2 cellular contexts compared by ENCODE assay signal in the genomic region with DNA sequence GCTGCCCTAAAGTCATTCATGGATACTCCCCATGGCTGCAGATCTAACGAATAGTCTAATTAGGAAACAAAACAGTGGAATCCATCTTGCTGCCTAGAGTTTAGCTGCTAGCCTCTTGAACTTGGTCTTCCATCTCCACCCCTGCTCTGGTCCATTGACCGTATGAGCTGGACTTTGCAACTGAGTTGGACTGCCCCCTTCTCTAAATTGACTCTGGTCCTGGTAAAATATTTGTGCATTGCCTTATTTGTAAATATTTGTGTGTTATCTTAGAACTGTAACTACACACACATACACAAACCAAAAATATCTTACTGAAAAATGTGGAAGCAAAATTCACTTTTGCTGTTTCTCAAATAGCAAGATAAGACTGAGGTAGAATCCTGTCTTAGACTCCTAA.
A peak's percentile ranks its signal among the peaks of the same experiment; 100 is the strongest.
TF ChIP-seq lines count a peak whose summit lies in the region.

No MANE protein-coding gene starts in this region.

TF ChIP-seq in HepG2, 621 proteins besides CTCF, POLR2A, EP300 and RAD21 (continued from another document and continues in another):
- TF ChIP-seq, protein P1, sequence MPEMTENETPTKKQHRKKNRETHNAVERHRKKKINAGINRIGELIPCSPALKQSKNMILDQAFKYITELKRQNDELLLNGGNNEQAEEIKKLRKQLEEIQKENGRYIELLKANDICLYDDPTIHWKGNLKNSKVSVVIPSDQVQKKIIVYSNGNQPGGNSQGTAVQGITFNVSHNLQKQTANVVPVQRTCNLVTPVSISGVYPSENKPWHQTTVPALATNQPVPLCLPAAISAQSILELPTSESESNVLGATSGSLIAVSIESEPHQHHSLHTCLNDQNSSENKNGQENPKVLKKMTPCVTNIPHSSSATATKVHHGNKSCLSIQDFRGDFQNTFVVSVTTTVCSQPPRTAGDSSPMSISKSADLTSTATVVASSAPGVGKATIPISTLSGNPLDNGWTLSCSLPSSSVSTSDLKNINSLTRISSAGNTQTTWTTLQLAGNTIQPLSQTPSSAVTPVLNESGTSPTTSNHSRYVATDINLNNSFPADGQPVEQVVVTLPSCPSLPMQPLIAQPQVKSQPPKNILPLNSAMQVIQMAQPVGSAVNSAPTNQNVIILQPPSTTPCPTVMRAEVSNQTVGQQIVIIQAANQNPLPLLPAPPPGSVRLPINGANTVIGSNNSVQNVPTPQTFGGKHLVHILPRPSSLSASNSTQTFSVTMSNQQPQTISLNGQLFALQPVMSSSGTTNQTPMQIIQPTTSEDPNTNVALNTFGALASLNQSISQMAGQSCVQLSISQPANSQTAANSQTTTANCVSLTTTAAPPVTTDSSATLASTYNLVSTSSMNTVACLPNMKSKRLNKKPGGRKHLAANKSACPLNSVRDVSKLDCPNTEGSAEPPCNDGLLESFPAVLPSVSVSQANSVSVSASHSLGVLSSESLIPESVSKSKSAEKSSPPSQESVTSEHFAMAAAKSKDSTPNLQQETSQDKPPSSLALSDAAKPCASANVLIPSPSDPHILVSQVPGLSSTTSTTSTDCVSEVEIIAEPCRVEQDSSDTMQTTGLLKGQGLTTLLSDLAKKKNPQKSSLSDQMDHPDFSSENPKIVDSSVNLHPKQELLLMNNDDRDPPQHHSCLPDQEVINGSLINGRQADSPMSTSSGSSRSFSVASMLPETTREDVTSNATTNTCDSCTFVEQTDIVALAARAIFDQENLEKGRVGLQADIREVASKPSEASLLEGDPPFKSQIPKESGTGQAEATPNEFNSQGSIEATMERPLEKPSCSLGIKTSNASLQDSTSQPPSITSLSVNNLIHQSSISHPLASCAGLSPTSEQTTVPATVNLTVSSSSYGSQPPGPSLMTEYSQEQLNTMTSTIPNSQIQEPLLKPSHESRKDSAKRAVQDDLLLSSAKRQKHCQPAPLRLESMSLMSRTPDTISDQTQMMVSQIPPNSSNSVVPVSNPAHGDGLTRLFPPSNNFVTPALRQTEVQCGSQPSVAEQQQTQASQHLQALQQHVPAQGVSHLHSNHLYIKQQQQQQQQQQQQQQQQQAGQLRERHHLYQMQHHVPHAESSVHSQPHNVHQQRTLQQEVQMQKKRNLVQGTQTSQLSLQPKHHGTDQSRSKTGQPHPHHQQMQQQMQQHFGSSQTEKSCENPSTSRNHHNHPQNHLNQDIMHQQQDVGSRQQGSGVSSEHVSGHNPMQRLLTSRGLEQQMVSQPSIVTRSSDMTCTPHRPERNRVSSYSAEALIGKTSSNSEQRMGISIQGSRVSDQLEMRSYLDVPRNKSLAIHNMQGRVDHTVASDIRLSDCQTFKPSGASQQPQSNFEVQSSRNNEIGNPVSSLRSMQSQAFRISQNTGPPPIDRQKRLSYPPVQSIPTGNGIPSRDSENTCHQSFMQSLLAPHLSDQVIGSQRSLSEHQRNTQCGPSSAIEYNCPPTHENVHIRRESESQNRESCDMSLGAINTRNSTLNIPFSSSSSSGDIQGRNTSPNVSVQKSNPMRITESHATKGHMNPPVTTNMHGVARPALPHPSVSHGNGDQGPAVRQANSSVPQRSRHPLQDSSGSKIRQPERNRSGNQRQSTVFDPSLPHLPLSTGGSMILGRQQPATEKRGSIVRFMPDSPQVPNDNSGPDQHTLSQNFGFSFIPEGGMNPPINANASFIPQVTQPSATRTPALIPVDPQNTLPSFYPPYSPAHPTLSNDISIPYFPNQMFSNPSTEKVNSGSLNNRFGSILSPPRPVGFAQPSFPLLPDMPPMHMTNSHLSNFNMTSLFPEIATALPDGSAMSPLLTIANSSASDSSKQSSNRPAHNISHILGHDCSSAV (CRISPR knock-in tag; IDR thresholded peaks at IDR 0.05; ENCODE audit: borderline replicate concordance): no peak
- TF ChIP-seq, protein P2, sequence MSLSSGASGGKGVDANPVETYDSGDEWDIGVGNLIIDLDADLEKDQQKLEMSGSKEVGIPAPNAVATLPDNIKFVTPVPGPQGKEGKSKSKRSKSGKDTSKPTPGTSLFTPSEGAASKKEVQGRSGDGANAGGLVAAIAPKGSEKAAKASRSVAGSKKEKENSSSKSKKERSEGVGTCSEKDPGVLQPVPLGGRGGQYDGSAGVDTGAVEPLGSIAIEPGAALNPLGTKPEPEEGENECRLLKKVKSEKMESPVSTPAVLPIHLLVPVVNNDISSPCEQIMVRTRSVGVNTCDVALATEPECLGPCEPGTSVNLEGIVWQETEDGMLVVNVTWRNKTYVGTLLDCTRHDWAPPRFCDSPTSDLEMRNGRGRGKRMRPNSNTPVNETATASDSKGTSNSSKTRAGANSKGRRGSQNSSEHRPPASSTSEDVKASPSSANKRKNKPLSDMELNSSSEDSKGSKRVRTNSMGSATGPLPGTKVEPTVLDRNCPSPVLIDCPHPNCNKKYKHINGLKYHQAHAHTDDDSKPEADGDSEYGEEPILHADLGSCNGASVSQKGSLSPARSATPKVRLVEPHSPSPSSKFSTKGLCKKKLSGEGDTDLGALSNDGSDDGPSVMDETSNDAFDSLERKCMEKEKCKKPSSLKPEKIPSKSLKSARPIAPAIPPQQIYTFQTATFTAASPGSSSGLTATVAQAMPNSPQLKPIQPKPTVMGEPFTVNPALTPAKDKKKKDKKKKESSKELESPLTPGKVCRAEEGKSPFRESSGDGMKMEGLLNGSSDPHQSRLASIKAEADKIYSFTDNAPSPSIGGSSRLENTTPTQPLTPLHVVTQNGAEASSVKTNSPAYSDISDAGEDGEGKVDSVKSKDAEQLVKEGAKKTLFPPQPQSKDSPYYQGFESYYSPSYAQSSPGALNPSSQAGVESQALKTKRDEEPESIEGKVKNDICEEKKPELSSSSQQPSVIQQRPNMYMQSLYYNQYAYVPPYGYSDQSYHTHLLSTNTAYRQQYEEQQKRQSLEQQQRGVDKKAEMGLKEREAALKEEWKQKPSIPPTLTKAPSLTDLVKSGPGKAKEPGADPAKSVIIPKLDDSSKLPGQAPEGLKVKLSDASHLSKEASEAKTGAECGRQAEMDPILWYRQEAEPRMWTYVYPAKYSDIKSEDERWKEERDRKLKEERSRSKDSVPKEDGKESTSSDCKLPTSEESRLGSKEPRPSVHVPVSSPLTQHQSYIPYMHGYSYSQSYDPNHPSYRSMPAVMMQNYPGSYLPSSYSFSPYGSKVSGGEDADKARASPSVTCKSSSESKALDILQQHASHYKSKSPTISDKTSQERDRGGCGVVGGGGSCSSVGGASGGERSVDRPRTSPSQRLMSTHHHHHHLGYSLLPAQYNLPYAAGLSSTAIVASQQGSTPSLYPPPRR (CRISPR knock-in tag; IDR thresholded peaks at IDR 0.05; ENCODE audit: borderline replicate concordance): peak; percentile 74; the same call in 1 of the 2 replicates
- peak; percentile 72 for TF ChIP-seq HDAC1 (CRISPR knock-in tag; IDR thresholded peaks at IDR 0.05)
- TF ChIP-seq AGO1 (IDR thresholded peaks at IDR 0.05; ENCODE audit: low read depth, low read length, poor library complexity, severe bottlenecking): no peak
- peak; percentile 32; the same call in 1 of the 2 replicates for TF ChIP-seq BCL6 (CRISPR knock-in tag; IDR thresholded peaks at IDR 0.05)
- TF ChIP-seq ZNF782 (CRISPR knock-in tag; IDR thresholded peaks at IDR 0.05; ENCODE audit: borderline replicate concordance): no peak

TF ChIP-seq in liver, 16 proteins besides CTCF, POLR2A, EP300 and RAD21 (continued from another document):
- TF ChIP-seq, protein P3, sequence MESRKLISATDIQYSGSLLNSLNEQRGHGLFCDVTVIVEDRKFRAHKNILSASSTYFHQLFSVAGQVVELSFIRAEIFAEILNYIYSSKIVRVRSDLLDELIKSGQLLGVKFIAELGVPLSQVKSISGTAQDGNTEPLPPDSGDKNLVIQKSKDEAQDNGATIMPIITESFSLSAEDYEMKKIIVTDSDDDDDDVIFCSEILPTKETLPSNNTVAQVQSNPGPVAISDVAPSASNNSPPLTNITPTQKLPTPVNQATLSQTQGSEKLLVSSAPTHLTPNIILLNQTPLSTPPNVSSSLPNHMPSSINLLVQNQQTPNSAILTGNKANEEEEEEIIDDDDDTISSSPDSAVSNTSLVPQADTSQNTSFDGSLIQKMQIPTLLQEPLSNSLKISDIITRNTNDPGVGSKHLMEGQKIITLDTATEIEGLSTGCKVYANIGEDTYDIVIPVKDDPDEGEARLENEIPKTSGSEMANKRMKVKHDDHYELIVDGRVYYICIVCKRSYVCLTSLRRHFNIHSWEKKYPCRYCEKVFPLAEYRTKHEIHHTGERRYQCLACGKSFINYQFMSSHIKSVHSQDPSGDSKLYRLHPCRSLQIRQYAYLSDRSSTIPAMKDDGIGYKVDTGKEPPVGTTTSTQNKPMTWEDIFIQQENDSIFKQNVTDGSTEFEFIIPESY (IDR thresholded peaks at IDR 0.05): peak; percentile 24
- TF ChIP-seq RXRA (IDR thresholded peaks at IDR 0.05) (peak; percentile 90), YY1 (IDR thresholded peaks at IDR 0.05) (peak; percentile 71), FOXA2 (IDR thresholded peaks at IDR 0.05) (peak; percentile 43)
- TF ChIP-seq, protein P4, sequence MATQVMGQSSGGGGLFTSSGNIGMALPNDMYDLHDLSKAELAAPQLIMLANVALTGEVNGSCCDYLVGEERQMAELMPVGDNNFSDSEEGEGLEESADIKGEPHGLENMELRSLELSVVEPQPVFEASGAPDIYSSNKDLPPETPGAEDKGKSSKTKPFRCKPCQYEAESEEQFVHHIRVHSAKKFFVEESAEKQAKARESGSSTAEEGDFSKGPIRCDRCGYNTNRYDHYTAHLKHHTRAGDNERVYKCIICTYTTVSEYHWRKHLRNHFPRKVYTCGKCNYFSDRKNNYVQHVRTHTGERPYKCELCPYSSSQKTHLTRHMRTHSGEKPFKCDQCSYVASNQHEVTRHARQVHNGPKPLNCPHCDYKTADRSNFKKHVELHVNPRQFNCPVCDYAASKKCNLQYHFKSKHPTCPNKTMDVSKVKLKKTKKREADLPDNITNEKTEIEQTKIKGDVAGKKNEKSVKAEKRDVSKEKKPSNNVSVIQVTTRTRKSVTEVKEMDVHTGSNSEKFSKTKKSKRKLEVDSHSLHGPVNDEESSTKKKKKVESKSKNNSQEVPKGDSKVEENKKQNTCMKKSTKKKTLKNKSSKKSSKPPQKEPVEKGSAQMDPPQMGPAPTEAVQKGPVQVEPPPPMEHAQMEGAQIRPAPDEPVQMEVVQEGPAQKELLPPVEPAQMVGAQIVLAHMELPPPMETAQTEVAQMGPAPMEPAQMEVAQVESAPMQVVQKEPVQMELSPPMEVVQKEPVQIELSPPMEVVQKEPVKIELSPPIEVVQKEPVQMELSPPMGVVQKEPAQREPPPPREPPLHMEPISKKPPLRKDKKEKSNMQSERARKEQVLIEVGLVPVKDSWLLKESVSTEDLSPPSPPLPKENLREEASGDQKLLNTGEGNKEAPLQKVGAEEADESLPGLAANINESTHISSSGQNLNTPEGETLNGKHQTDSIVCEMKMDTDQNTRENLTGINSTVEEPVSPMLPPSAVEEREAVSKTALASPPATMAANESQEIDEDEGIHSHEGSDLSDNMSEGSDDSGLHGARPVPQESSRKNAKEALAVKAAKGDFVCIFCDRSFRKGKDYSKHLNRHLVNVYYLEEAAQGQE (IDR thresholded peaks at IDR 0.05): no peak
